ENCODE assay signal across 8 cellular contexts in genomic region chr9:36163049-36163839, GRCh38. TPM values are rescaled to one million over a fixed set of nuclear protein-coding genes. Genes with fewer than 3 reads are reported as not detected.
DNase-seq lines count a peak whose midpoint lies in the region; ATAC-seq and TF ChIP-seq lines count a peak whose summit lies in the region.

No MANE protein-coding gene starts in this region.

- 17% methylated on average over 8 of the region's 9 CpGs for WGBS in SK-N-SH (ENCODE audit: low lambda C conversion rate)

- TF ChIP-seq RAD21 in SK-N-SH (IDR thresholded peaks at IDR 0.05; ENCODE audit: low read length): peak; percentile 25; the same call in 1 of the 2 replicates

- CTCF ChIA-PET in SK-N-SH (lab: Yijun Ruan, JAX): interaction anchor here (0.7 to 8.8 kb wide), 12 partner anchors 14 to 208 kb away, joined by 3 to 167 read pairs (median 6); partner anchors contain the start of genes CLTA and GLIPR2

- H3K27me3 Mint-ChIP-seq in glutamatergic neuron (ENCODE audit: unreplicated experiment): peaks cover 12% of the 10 kb centered on the region
- no peaks in the 10 kb centered on the region for H3K27me3 Mint-ChIP-seq in osteocyte (ENCODE audit: unreplicated experiment)
- H3K27me3 Mint-ChIP-seq in stimulated activated naive B cell treated with anti-CD40 and anti-IgM and Interleukin-4, amounts not matched to agents 10 μg/mL and 1 μg/mL and 100 μg/mL, for 72 hours: no peaks in the 10 kb centered on the region

- TF ChIP-seq EP300 in SK-N-SH (IDR thresholded peaks at IDR 0.05; ENCODE audit: borderline replicate concordance in 1 of 2, low read depth in 1 of 2, low read length in 1 of 2): peak; percentile 27 to 69; a peak in 3 of 4 replicates

- H3K4me1 Mint-ChIP-seq in glutamatergic neuron (ENCODE audit: low read depth, unreplicated experiment) (peaks cover 15% of the 10 kb centered on the region), osteocyte (ENCODE audit: unreplicated experiment) (peaks cover 55% of the 10 kb centered on the region)
- H3K4me1 Mint-ChIP-seq in stimulated activated naive B cell treated with anti-CD40 and anti-IgM and Interleukin-4, amounts not matched to agents 10 μg/mL and 1 μg/mL and 100 μg/mL, for 72 hours: peaks cover 7 to 9% of the 10 kb centered on the region in 2 donors

- H3K4me1 ChIP-seq in BLaER1 (peaks cover 19% of the 10 kb centered on the region), SK-N-SH (ENCODE audit: control insufficient read depth in 1 of 2, insufficient read depth in 2 of 2, low read depth in 1 of 2, low read length in 1 of 2) (peaks cover 28 to 50% of the 10 kb centered on the region in 2 experiments; a peak in 3 of 4 replicates)

- DNase-seq in SK-N-SH (peak; percentile 89), glutamatergic neuron (peak; percentile 56), osteocyte (ENCODE audit: extremely low spot score, unreplicated experiment) (peak; percentile 88), foreskin melanocyte (no peak), NCI-H2171 (lab: John Stamatoyannopoulos, UW) (no peak)
- DNase-seq in stimulated activated naive B cell treated with anti-CD40 and anti-IgM and Interleukin-4, amounts not matched to agents 10 μg/mL and 1 μg/mL and 100 μg/mL, for 72 hours: no peak

- peak overlapping the region; percentile 87 for H3K27ac Mint-ChIP-seq in glutamatergic neuron (ENCODE audit: unreplicated experiment)
- H3K27ac Mint-ChIP-seq in osteocyte (ENCODE audit: unreplicated experiment): peak overlapping the region; percentile 93
- H3K27ac Mint-ChIP-seq in stimulated activated naive B cell treated with anti-CD40 and anti-IgM and Interleukin-4, amounts not matched to agents 10 μg/mL and 1 μg/mL and 100 μg/mL, for 72 hours: no peak overlapping the region

- H2AFZ ChIP-seq in SK-N-SH (ENCODE audit: low read depth): peak overlapping the region; percentile 67; the same call in 1 of the 2 replicates

- H3K9me3 Mint-ChIP-seq in glutamatergic neuron (ENCODE audit: unreplicated experiment) (peaks cover 10% of the 10 kb centered on the region), osteocyte (ENCODE audit: unreplicated experiment) (no peaks in the 10 kb centered on the region)
- H3K9me3 Mint-ChIP-seq in stimulated activated naive B cell treated with anti-CD40 and anti-IgM and Interleukin-4, amounts not matched to agents 10 μg/mL and 1 μg/mL and 100 μg/mL, for 72 hours: no peaks in the 10 kb centered on the region

- H3K9me2 ChIP-seq in SK-N-SH: no peaks in the 10 kb centered on the region

- H3K4me3 ChIP-seq in BLaER1 (no peak overlapping the region), SK-N-SH (ENCODE audit: low read depth in 2 of 2, low read length in 1 of 2) (no peak overlapping the region)

- TF ChIP-seq CTCF in SK-N-SH (IDR thresholded peaks at IDR 0.05) (no peak), glutamatergic neuron (IDR thresholded peaks at IDR 0.05; ENCODE audit: partially characterized antibody, unreplicated experiment) (no peak), osteocyte (IDR thresholded peaks at IDR 0.05) (no peak)

- H3F3A ChIP-seq in SK-N-SH (replicated peaks; ENCODE audit: insufficient read depth): peaks cover 45% of the 10 kb centered on the region

- H3K4me2 ChIP-seq in BLaER1 (peak overlapping the region; percentile 43), SK-N-SH (peak overlapping the region; percentile 67)

- no peak for ATAC-seq in GM18873 (IDR thresholded peaks at IDR 0.05; ENCODE audit: low FRiP score, unreplicated experiment)
- ATAC-seq in stimulated activated naive B cell treated with anti-CD40 and anti-IgM and Interleukin-4, amounts not matched to agents 10 μg/mL and 1 μg/mL and 100 μg/mL, for 72 hours (replicated peaks): no peak

- peaks cover 14% of the 10 kb centered on the region for H3K36me3 Mint-ChIP-seq in glutamatergic neuron (ENCODE audit: unreplicated experiment)
- no peaks in the 10 kb centered on the region for H3K36me3 Mint-ChIP-seq in osteocyte (ENCODE audit: unreplicated experiment)
- H3K36me3 Mint-ChIP-seq in stimulated activated naive B cell treated with anti-CD40 and anti-IgM and Interleukin-4, amounts not matched to agents 10 μg/mL and 1 μg/mL and 100 μg/mL, for 72 hours: peaks cover 12 to 24% of the 10 kb centered on the region in 2 donors

- no peak overlapping the region for H3K27ac ChIP-seq in BLaER1
- peak overlapping the region; percentile 81 to 84 for H3K27ac ChIP-seq in SK-N-SH (ENCODE audit: low read depth in 2 of 2, low read length in 1 of 2)

- POLR2A ChIA-PET in SK-N-SH (lab: Yijun Ruan, JAX): interaction anchor here (1.3 to 5.7 kb wide), 8 partner anchors 9 to 89 kb away, joined by 3 to 38 read pairs (median 7); partner anchors contain the start of genes CLTA and GLIPR2

- H3K9ac ChIP-seq in BLaER1 (no peak overlapping the region), SK-N-SH (peak overlapping the region; percentile 53)

- H4K20me1 ChIP-seq in BLaER1: no peaks in the 10 kb centered on the region
- H4K20me1 ChIP-seq in SK-N-SH (ENCODE audit: insufficient read depth): no peaks in the 10 kb centered on the region

- peak overlapping the region; percentile 64 for H3K4me3 Mint-ChIP-seq in glutamatergic neuron (ENCODE audit: unreplicated experiment)
- no peak overlapping the region for H3K4me3 Mint-ChIP-seq in osteocyte (ENCODE audit: unreplicated experiment)
- H3K4me3 Mint-ChIP-seq in stimulated activated naive B cell treated with anti-CD40 and anti-IgM and Interleukin-4, amounts not matched to agents 10 μg/mL and 1 μg/mL and 100 μg/mL, for 72 hours: no peak overlapping the region

- H3K36me3 ChIP-seq in BLaER1: peaks cover 18% of the 10 kb centered on the region; the same call in 1 of the 2 replicates
- peaks cover 0 to 8% of the 10 kb centered on the region in 2 experiments for H3K36me3 ChIP-seq in SK-N-SH (replicated peaks in 1 of 2; ENCODE audit: control insufficient read depth in 1 of 2, insufficient read depth in 2 of 2, low read length in 1 of 2)

- no peaks in the 10 kb centered on the region for H3K79me2 ChIP-seq in SK-N-SH (ENCODE audit: insufficient read depth)

- H3K27me3 ChIP-seq in BLaER1 (no peaks in the 10 kb centered on the region), SK-N-SH (ENCODE audit: insufficient read depth) (no peaks in the 10 kb centered on the region)

- H3K9me3 ChIP-seq in BLaER1 (no peaks in the 10 kb centered on the region), SK-N-SH (no peaks in the 10 kb centered on the region)

TF ChIP-seq in SK-N-SH, 30 proteins besides CTCF, POLR2A, EP300 and RAD21 (continues in another document):
- TF ChIP-seq IRF3 (IDR thresholded peaks at IDR 0.05; ENCODE audit: low read depth, low read length) (no peak), NRF1 (IDR thresholded peaks at IDR 0.05; ENCODE audit: low read depth, low read length) (no peak), FOSL2 (IDR thresholded peaks at IDR 0.05; ENCODE audit: borderline replicate concordance, low read depth) (0 out of 2 replicates have a peak, but pooled peaks have one; percentile 31), GABPA (IDR thresholded peaks at IDR 0.05; ENCODE audit: low read depth) (no peak), FOXJ3 (CRISPR knock-in tag; IDR thresholded peaks at IDR 0.05) (no peak), ZBTB33 (IDR thresholded peaks at IDR 0.05; ENCODE audit: borderline replicate concordance, low read depth) (no peak), MXI1 (IDR thresholded peaks at IDR 0.05; ENCODE audit: low read depth, low read length) (peak; percentile 68), FOXM1 (IDR thresholded peaks at IDR 0.05; ENCODE audit: low read depth) (0 out of 2 replicates have a peak, but pooled peaks have one; percentile 13)

RNA-seq across cellular contexts. Expression of gene CCIN, which starts 5.9 kb away (rescaled TPM):
- polyA plus RNA-seq in SK-N-SH (2012; rRNA removed): 0.44 and 0.54 TPM in 2 replicates
- polyA plus RNA-seq in SK-N-SH (2012; cell fraction: cytosol; rRNA removed): 0.15 and 0.35 TPM in 2 replicates
- polyA plus RNA-seq in SK-N-SH (2012; cell fraction: nucleus; rRNA removed): 0.93 and 0.95 TPM in 2 replicates
- 0.22 TPM for total RNA-seq in glutamatergic neuron (ENCODE audit: unreplicated experiment)
- total RNA-seq in osteocyte: not detected in 2 replicates

RNA-seq across cellular contexts. Expression of gene GLIPR2, which starts 26.7 kb away (rescaled TPM):
- polyA plus RNA-seq in SK-N-SH (2012; rRNA removed): 38.3 and 40.1 TPM in 2 replicates
- polyA plus RNA-seq in SK-N-SH (2012; cell fraction: cytosol; rRNA removed): 38.4 and 43.1 TPM in 2 replicates
- 25.0 and 25.4 TPM in 2 replicates for polyA plus RNA-seq in SK-N-SH (2012; cell fraction: nucleus; rRNA removed)
- 84.4 TPM for total RNA-seq in glutamatergic neuron (ENCODE audit: unreplicated experiment)
- total RNA-seq in osteocyte: 29.1 and 30.6 TPM in 2 replicates

RNA-seq across cellular contexts. Expression of gene CLTA, which starts 27.5 kb away (rescaled TPM):
- 222 and 260 TPM in 2 replicates for polyA plus RNA-seq in SK-N-SH (2012; rRNA removed)
- polyA plus RNA-seq in SK-N-SH (2012; cell fraction: cytosol; rRNA removed): 329 and 395 TPM in 2 replicates
- polyA plus RNA-seq in SK-N-SH (2012; cell fraction: nucleus; rRNA removed): 119 and 142 TPM in 2 replicates
- 164 TPM for total RNA-seq in glutamatergic neuron (ENCODE audit: unreplicated experiment)
- total RNA-seq in osteocyte: 260 and 281 TPM in 2 replicates

Comparison
In these comparisons a context has a peak if more than half of its experiments do, and no peak if none do; other contexts are left out.
1. DNase-seq: peak in SK-N-SH (single experiment), glutamatergic neuron (single experiment) and osteocyte (single experiment); none in foreskin melanocyte (single experiment), NCI-H2171 (single experiment) and stimulated activated naive B cell treated with anti-CD40 and anti-IgM and Interleukin-4, amounts not matched to agents 10 μg/mL and 1 μg/mL and 100 μg/mL, for 72 hours (single experiment).